Comparison of ENCODE assay signal across 1 cellular context in the genomic region with DNA sequence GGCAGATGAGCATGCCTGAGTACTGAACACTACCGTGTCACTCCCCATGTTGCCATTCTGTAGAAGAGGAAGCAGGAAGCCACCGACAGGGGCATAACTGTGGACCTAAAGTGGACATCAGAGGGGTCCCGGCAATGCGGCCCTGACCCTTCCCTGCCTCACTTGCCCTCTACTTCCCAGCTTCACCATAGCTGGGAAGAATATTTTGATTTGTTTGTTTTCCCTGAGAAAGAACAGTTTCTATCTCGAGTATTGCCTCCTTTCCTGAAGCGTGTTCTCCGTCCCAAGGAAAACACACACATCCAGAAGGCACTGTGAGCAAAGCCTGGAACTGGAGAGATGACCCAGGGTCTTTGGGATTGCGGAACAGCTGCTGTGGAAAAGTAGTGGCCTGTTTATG.
TF ChIP-seq lines count a peak whose summit lies in the region.

No MANE protein-coding gene starts in this region.

TF ChIP-seq in IMR-90, 13 proteins besides CTCF, POLR2A, EP300 and RAD21:
- TF ChIP-seq MAFK (IDR thresholded peaks at IDR 0.05; ENCODE audit: low read depth, low read length), result no peak
- TF ChIP-seq FOS (IDR thresholded peaks at IDR 0.05; ENCODE audit: low read depth, low read length), result no peak
- no peak for TF ChIP-seq CEBPB (IDR thresholded peaks at IDR 0.05; ENCODE audit: low read depth, low read length)
- no peak for TF ChIP-seq SMC3 (IDR thresholded peaks at IDR 0.05; ENCODE audit: low read depth, low read length)
- no peak for TF ChIP-seq RCOR1 (IDR thresholded peaks at IDR 0.05; ENCODE audit: insufficient replicate concordance, low read length)
- TF ChIP-seq MAZ (IDR thresholded peaks at IDR 0.05; ENCODE audit: borderline replicate concordance, low read depth, low read length), result no peak
- no peak for TF ChIP-seq CHD1 (IDR thresholded peaks at IDR 0.05; ENCODE audit: low read depth, low read length)
- no peak for TF ChIP-seq BHLHE40 (IDR thresholded peaks at IDR 0.05; ENCODE audit: low read depth, low read length)
- TF ChIP-seq, protein P1, sequence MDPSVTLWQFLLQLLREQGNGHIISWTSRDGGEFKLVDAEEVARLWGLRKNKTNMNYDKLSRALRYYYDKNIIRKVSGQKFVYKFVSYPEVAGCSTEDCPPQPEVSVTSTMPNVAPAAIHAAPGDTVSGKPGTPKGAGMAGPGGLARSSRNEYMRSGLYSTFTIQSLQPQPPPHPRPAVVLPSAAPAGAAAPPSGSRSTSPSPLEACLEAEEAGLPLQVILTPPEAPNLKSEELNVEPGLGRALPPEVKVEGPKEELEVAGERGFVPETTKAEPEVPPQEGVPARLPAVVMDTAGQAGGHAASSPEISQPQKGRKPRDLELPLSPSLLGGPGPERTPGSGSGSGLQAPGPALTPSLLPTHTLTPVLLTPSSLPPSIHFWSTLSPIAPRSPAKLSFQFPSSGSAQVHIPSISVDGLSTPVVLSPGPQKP (IDR thresholded peaks at IDR 0.05; ENCODE audit: borderline replicate concordance, low read depth, low read length), result no peak
- no peak for TF ChIP-seq RFX5 (IDR thresholded peaks at IDR 0.05; ENCODE audit: low read depth, low read length)
- TF ChIP-seq NFE2L2 (IDR thresholded peaks at IDR 0.05; ENCODE audit: low read depth, low read length), result no peak
- TF ChIP-seq, protein P2, sequence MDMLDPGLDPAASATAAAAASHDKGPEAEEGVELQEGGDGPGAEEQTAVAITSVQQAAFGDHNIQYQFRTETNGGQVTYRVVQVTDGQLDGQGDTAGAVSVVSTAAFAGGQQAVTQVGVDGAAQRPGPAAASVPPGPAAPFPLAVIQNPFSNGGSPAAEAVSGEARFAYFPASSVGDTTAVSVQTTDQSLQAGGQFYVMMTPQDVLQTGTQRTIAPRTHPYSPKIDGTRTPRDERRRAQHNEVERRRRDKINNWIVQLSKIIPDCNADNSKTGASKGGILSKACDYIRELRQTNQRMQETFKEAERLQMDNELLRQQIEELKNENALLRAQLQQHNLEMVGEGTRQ (IDR thresholded peaks at IDR 0.05; ENCODE audit: low read depth, low read length), result no peak
- no peak for TF ChIP-seq MXI1 (IDR thresholded peaks at IDR 0.05; ENCODE audit: borderline replicate concordance, low read depth, low read length)
